ENCODE assay signal across 22 cellular contexts in genomic region chr2:109456776-109457175, GRCh38.
DNase-seq lines count a peak whose midpoint lies in the region; ATAC-seq and TF ChIP-seq lines count a peak whose summit lies in the region.
"Had no signal": no experiment of that assay in that cellular context is flagged by ENCODE, and none has a peak within 500 bp of the region (broad histone marks: within the 10 kb centered on the region; RNA-seq: fewer than 3 reads in every experiment).

No MANE protein-coding gene starts in this region.

- H3K4me3 ChIP-seq in ascending aorta (no peak overlapping the region), mesenchymal stem cell (ENCODE audit: insufficient read depth in 1 of 2, low read depth in 1 of 2, low read length in 2 of 2) (no peak overlapping the region), thoracic aorta (no peak overlapping the region), PC-3 (ENCODE audit: low read length) (no peak overlapping the region)
- H3K4me3 ChIP-seq: GM23248, Peyer's patch had no signal

- H3K4ac ChIP-seq in mesenchymal stem cell (ENCODE audit: low read depth in 1 of 2, low read length in 2 of 2): no peak overlapping the region

- H2BK5ac ChIP-seq in mesenchymal stem cell (ENCODE audit: low read depth, low read length, poor library complexity, severe bottlenecking): no peak overlapping the region

- POLR2A ChIA-PET in PC-3 (lab: Charles Lee; ENCODE audit: unreplicated experiment): no interaction called here

- no peak overlapping the region for H2BK120ac ChIP-seq in mesenchymal stem cell (ENCODE audit: low read depth, low read length)

- no peak overlapping the region for H2BK15ac ChIP-seq in mesenchymal stem cell (ENCODE audit: low read depth, poor library complexity, severe bottlenecking)

- H3K4me1 Mint-ChIP-seq in CD14-positive monocyte: no peaks in the 10 kb centered on the region
- no peaks in the 10 kb centered on the region for H3K4me1 Mint-ChIP-seq in activated CD8-positive, alpha-beta memory T cell treated with anti-CD3 and anti-CD28 coated beads, Interleukin-2, amount 10 ng/mL, durations not matched to agents 7 days and 5 days
- H3K4me1 Mint-ChIP-seq: H9 had no signal

- H2AFZ ChIP-seq in mesenchymal stem cell (ENCODE audit: low read depth, low read length) (no peak overlapping the region), PC-3 (ENCODE audit: low read length) (no peak overlapping the region)
- H2AFZ ChIP-seq: GM23248 had no signal

- H3K4me1 ChIP-seq in ascending aorta (peaks cover 9 to 40% of the 10 kb centered on the region in 2 donors), mesenchymal stem cell (ENCODE audit: control insufficient read depth, insufficient read depth, low read depth, low read length) (peaks cover 35% of the 10 kb centered on the region), thoracic aorta (ENCODE audit: control insufficient read depth in 1 of 2, low read depth in 2 of 2) (peaks cover 26 to 65% of the 10 kb centered on the region in 2 donors), PC-3 (ENCODE audit: insufficient read depth, low read length) (peaks cover 9% of the 10 kb centered on the region)
- H3K4me1 ChIP-seq: Peyer's patch had no signal

- H3K4me2 ChIP-seq in mesenchymal stem cell (ENCODE audit: low read length, poor library complexity, severe bottlenecking): no peak overlapping the region
- H3K4me2 ChIP-seq in PC-3 (ENCODE audit: low read length): no peak overlapping the region
- H3K4me2 ChIP-seq: KMS-11 had no signal

- H3K79me2 ChIP-seq in PC-3 (ENCODE audit: low read length): no peaks in the 10 kb centered on the region

- H3K27ac Mint-ChIP-seq in CD14-positive monocyte: no peak overlapping the region
- H3K27ac Mint-ChIP-seq in activated CD8-positive, alpha-beta memory T cell treated with anti-CD3 and anti-CD28 coated beads, Interleukin-2, amount 10 ng/mL, durations not matched to agents 7 days and 5 days: no peak overlapping the region
- H3K27ac Mint-ChIP-seq: CD8-positive, alpha-beta T cell; H9; HFFc6 had no signal

- H3K9ac ChIP-seq in mesenchymal stem cell (ENCODE audit: low read length) (no peak overlapping the region), PC-3 (ENCODE audit: low read length) (no peak overlapping the region)
- H3K9ac ChIP-seq: GM23248, KMS-11 had no signal

- no peak overlapping the region for H3K18ac ChIP-seq in mesenchymal stem cell (ENCODE audit: low read depth in 1 of 2, low read length in 2 of 2)

- no peak overlapping the region for H4K8ac ChIP-seq in mesenchymal stem cell (ENCODE audit: low read length)

- peaks cover 0 to 2% (median 2%) of the 10 kb centered on the region in 3 donors for H3K27me3 Mint-ChIP-seq in CD14-positive monocyte (ENCODE audit: low read depth in 3 of 3)
- peaks cover 20% of the 10 kb centered on the region for H3K27me3 Mint-ChIP-seq in activated CD8-positive, alpha-beta memory T cell treated with anti-CD3 and anti-CD28 coated beads, Interleukin-2, amount 10 ng/mL, durations not matched to agents 7 days and 5 days

- H4K91ac ChIP-seq in mesenchymal stem cell (ENCODE audit: low read length): no peak overlapping the region

- H3K79me1 ChIP-seq in mesenchymal stem cell (replicated peaks; ENCODE audit: low read length, poor library complexity, severe bottlenecking): peaks cover 2% of the 10 kb centered on the region

- no peak overlapping the region for H3K23ac ChIP-seq in mesenchymal stem cell (ENCODE audit: low read length in 2 of 2)

- intact Hi-C loops in CD14-positive monocyte (cut with micrococcal nuclease): no loop called here
- intact Hi-C loops in ascending aorta (cut with DNase I): loop anchor here (2.0 to 5.0 kb wide), 2 partner anchors 26 to 329 kb away; partner anchors contain the start of gene SH3RF3
- intact Hi-C loops in PC-3 (cut with micrococcal nuclease): no loop called here

- H3K9me3 ChIP-seq in ascending aorta: no peaks in the 10 kb centered on the region
- no peaks in the 10 kb centered on the region for H3K9me3 ChIP-seq in mesenchymal stem cell (ENCODE audit: control insufficient read depth, low read length)
- no peaks in the 10 kb centered on the region for H3K9me3 ChIP-seq in thoracic aorta
- no peaks in the 10 kb centered on the region for H3K9me3 ChIP-seq in PC-3 (ENCODE audit: low read length)
- H3K9me3 ChIP-seq: Peyer's patch had no signal

- CTCF ChIA-PET in activated CD8-positive, alpha-beta memory T cell treated with anti-CD3 and anti-CD28 coated beads, Interleukin-2, amount 10 ng/mL, durations not matched to agents 7 days and 5 days (lab: Charles Lee): no interaction called here
- CTCF ChIA-PET in PC-3 (lab: Charles Lee): no interaction called here

- H3K36me3 ChIP-seq in ascending aorta (peaks cover 0 to 15% of the 10 kb centered on the region in 2 donors), mesenchymal stem cell (ENCODE audit: control insufficient read depth in 1 of 2, insufficient read depth in 2 of 2, low read depth in 1 of 2, low read length in 2 of 2) (peaks cover 21 to 24% of the 10 kb centered on the region in 2 experiments), thoracic aorta (peaks cover 5% of the 10 kb centered on the region), PC-3 (ENCODE audit: low read depth, low read length) (no peaks in the 10 kb centered on the region)
- H3K36me3 ChIP-seq: Peyer's patch had no signal

- no peak overlapping the region for H2BK12ac ChIP-seq in mesenchymal stem cell (ENCODE audit: low read length in 2 of 2)

- ATAC-seq in thoracic aorta (ENCODE audit: insufficient number of reproducible peaks, low FRiP score, low read depth) (no peak), PC-3 (no peak), HG03159 (IDR thresholded peaks at IDR 0.05; ENCODE audit: unreplicated experiment) (no peak)
- no peak for ATAC-seq in activated CD8-positive, alpha-beta memory T cell treated with anti-CD3 and anti-CD28 coated beads, Interleukin-2, amount 10 ng/mL, durations not matched to agents 7 days and 5 days
- ATAC-seq: CD8-positive, alpha-beta T cell had no signal

- H3K36me3 Mint-ChIP-seq in CD14-positive monocyte: no peaks in the 10 kb centered on the region
- no peaks in the 10 kb centered on the region for H3K36me3 Mint-ChIP-seq in activated CD8-positive, alpha-beta memory T cell treated with anti-CD3 and anti-CD28 coated beads, Interleukin-2, amount 10 ng/mL, durations not matched to agents 7 days and 5 days

- no peak overlapping the region for H3K4me3 Mint-ChIP-seq in CD14-positive monocyte
- H3K4me3 Mint-ChIP-seq in activated CD8-positive, alpha-beta memory T cell treated with anti-CD3 and anti-CD28 coated beads, Interleukin-2, amount 10 ng/mL, durations not matched to agents 7 days and 5 days: no peak overlapping the region
- H3K4me3 Mint-ChIP-seq: CD8-positive, alpha-beta T cell; H9; HFFc6 had no signal

- no peaks in the 10 kb centered on the region for H3F3A ChIP-seq in PC-3 (ENCODE audit: low read length, unreplicated experiment)

- BruUV-seq in PC-3 (replicated peaks; lab: Mats Ljungman, UMichigan): no TSS peak

- peak; percentile 3 for DNase-seq in CD14-positive monocyte (ENCODE audit: low spot score)
- DNase-seq in ascending aorta (ENCODE audit: low spot score in 2 of 2): peak in 1 of 2 donors; percentile 59
- DNase-seq in mesenchymal stem cell: no peak
- no peak for DNase-seq in thoracic aorta (ENCODE audit: low spot score)
- DNase-seq in activated CD8-positive, alpha-beta memory T cell treated with anti-CD3 and anti-CD28 coated beads, Interleukin-2, amount 10 ng/mL, durations not matched to agents 7 days and 5 days: no peak
- DNase-seq in NCI-H748 treated with DMSO at 0.1 percent for 48 hours (lab: John Stamatoyannopoulos, UW): no peak
- DNase-seq in PC-3: no peak
- DNase-seq: Calu3; CD8-positive, alpha-beta T cell; H9; HFFc6; NCI-H1105; NCI-H146; NCI-H2029; NCI-H2171; NCI-H345; Right ventricle myocardium superior had no signal

- H3K27ac ChIP-seq in ascending aorta (peak overlapping the region; percentile 48 to 50), mesenchymal stem cell (ENCODE audit: low read length, poor library complexity, severe bottlenecking) (no peak overlapping the region), thoracic aorta (peak overlapping the region; percentile 68 to 77), PC-3 (ENCODE audit: low read length) (no peak overlapping the region)
- H3K27ac ChIP-seq: GM23248, HL-60, KMS-11, Peyer's patch had no signal

- 87% methylated on average over 5 of the region's 8 CpGs for WGBS in mesenchymal stem cell

- peak overlapping the region; percentile 14 for H2AK5ac ChIP-seq in mesenchymal stem cell (ENCODE audit: low read length, severe bottlenecking)

- H3K14ac ChIP-seq in mesenchymal stem cell (ENCODE audit: low read length in 2 of 2): no peak overlapping the region

- no peaks in the 10 kb centered on the region for H3K9me3 Mint-ChIP-seq in CD14-positive monocyte
- no peaks in the 10 kb centered on the region for H3K9me3 Mint-ChIP-seq in activated CD8-positive, alpha-beta memory T cell treated with anti-CD3 and anti-CD28 coated beads, Interleukin-2, amount 10 ng/mL, durations not matched to agents 7 days and 5 days (ENCODE audit: low read depth)
- H3K9me3 Mint-ChIP-seq: CD8-positive, alpha-beta T cell; H9; HFFc6 had no signal

- TF ChIP-seq CTCF in CD14-positive monocyte (IDR thresholded peaks at IDR 0.05) (no peak), ascending aorta (IDR thresholded peaks at IDR 0.05) (no peak), thoracic aorta (IDR thresholded peaks at IDR 0.05) (no peak), PC-3 (conservative IDR thresholded peaks at IDR 0.05; ENCODE audit: low read depth, low read length) (no peak)

- H3K27me3 ChIP-seq in ascending aorta (no peaks in the 10 kb centered on the region), mesenchymal stem cell (ENCODE audit: control insufficient read depth in 1 of 2, insufficient read depth in 1 of 2, low read length in 2 of 2) (no peaks in the 10 kb centered on the region), thoracic aorta (replicated peaks; ENCODE audit: insufficient read depth) (no peaks in the 10 kb centered on the region), PC-3 (ENCODE audit: low read length) (no peaks in the 10 kb centered on the region)
- H3K27me3 ChIP-seq: Peyer's patch had no signal

- no peaks in the 10 kb centered on the region for H3K9me2 ChIP-seq in PC-3 (replicated peaks; ENCODE audit: low read length)

- no peaks in the 10 kb centered on the region for H4K20me1 ChIP-seq in PC-3 (ENCODE audit: low read length)

Comparison
In these comparisons a context has a peak if more than half of its experiments do, and no peak if none do; other contexts are left out.
1. H3K27ac ChIP-seq: peak in ascending aorta (2 of 2) and thoracic aorta (2 of 2); none in mesenchymal stem cell (single experiment) and PC-3 (single experiment).